ENCODE assay signal across 8 cellular contexts in genomic region chr12:121334513-121335343, GRCh38. TPM values are rescaled to one million over a fixed set of nuclear protein-coding genes. Genes with fewer than 3 reads are reported as not detected.
DNase-seq lines count a peak whose midpoint lies in the region; ATAC-seq and TF ChIP-seq lines count a peak whose summit lies in the region.

No MANE protein-coding gene starts in this region.

- H3K27me3 Mint-ChIP-seq in Calu3 (ENCODE audit: unreplicated experiment), result no peaks in the 10 kb centered on the region
- no peaks in the 10 kb centered on the region for H3K27me3 Mint-ChIP-seq in activated CD8-positive, alpha-beta T cell treated with anti-CD3 and anti-CD28 coated beads, Interleukin-2, amount 10 ng/mL, durations not matched to agents 7 days and 5 days (ENCODE audit: low read depth)

- peaks cover 59% of the 10 kb centered on the region for H3K36me3 Mint-ChIP-seq in Calu3 (ENCODE audit: insufficient read depth, unreplicated experiment)
- H3K36me3 Mint-ChIP-seq in activated CD8-positive, alpha-beta T cell treated with anti-CD3 and anti-CD28 coated beads, Interleukin-2, amount 10 ng/mL, durations not matched to agents 7 days and 5 days (ENCODE audit: low read depth), result peaks cover 69% of the 10 kb centered on the region

- H3K9me3 Mint-ChIP-seq in Calu3 (ENCODE audit: low read depth, unreplicated experiment), result no peaks in the 10 kb centered on the region
- no peaks in the 10 kb centered on the region for H3K9me3 Mint-ChIP-seq in activated CD8-positive, alpha-beta T cell treated with anti-CD3 and anti-CD28 coated beads, Interleukin-2, amount 10 ng/mL, durations not matched to agents 7 days and 5 days (ENCODE audit: insufficient read depth)

- H3K36me3 ChIP-seq in H7 (replicated peaks; ENCODE audit: control insufficient read depth, insufficient read depth, low read length), result peaks cover 23% of the 10 kb centered on the region

- H3K4me3 Mint-ChIP-seq in Calu3 (ENCODE audit: low read depth, unreplicated experiment), result no peak overlapping the region
- no peak overlapping the region for H3K4me3 Mint-ChIP-seq in activated CD8-positive, alpha-beta T cell treated with anti-CD3 and anti-CD28 coated beads, Interleukin-2, amount 10 ng/mL, durations not matched to agents 7 days and 5 days

- intact Hi-C loops in Calu3 (cut with micrococcal nuclease; ENCODE audit: unreplicated experiment) (loop anchor here (2.0 to 5.0 kb wide), 2 partner anchors 68 to 108 kb away; partner anchors contain the start of gene RNF34), left cardiac atrium (cut with DNase I) (loop anchor here (1.0 to 5.0 kb wide), 2 partner anchors 108 to 109 kb away; no protein-coding TSS in a partner anchor), posterior vena cava (cut with DNase I) (loop anchor here (5.0 to 10.0 kb wide), 2 partner anchors 110 to 113 kb away; no protein-coding TSS in a partner anchor)

- BruUV-seq in Calu3 (replicated peaks; lab: Mats Ljungman, UMichigan), result no TSS peak

- H3K4me3 ChIP-seq in H7 (ENCODE audit: insufficient read depth, low read depth, low read length), result no peak overlapping the region

- no peak overlapping the region for H3K27ac Mint-ChIP-seq in Calu3 (ENCODE audit: unreplicated experiment)
- H3K27ac Mint-ChIP-seq in activated CD8-positive, alpha-beta T cell treated with anti-CD3 and anti-CD28 coated beads, Interleukin-2, amount 10 ng/mL, durations not matched to agents 7 days and 5 days, result no peak overlapping the region

- CTCF ChIA-PET in Calu3 (lab: Charles Lee), result interaction anchor here (0.6 to 2.4 kb wide), 6 partner anchors 10 to 110 kb away, joined by 3 to 15 read pairs (median 4); no protein-coding TSS in a partner anchor
- CTCF ChIA-PET in activated CD8-positive, alpha-beta T cell treated with anti-CD3 and anti-CD28 coated beads, Interleukin-2, amount 10 ng/mL, durations not matched to agents 7 days and 5 days (lab: Charles Lee), result interaction anchor here (0.6 to 7.2 kb wide), 29 partner anchors 9 to 383 kb away, joined by 3 to 61 read pairs (median 4); partner anchors contain the start of genes ANAPC5 and RNF34

- peak; percentile 59 for TF ChIP-seq CTCF in Calu3 (IDR thresholded peaks at IDR 0.05; ENCODE audit: unreplicated experiment)

- no peaks in the 10 kb centered on the region for H3K27me3 ChIP-seq in H7 (ENCODE audit: control insufficient read depth, insufficient read depth, low read length)

- DNase-seq in Calu3 (peak; percentile 37), H7 (peak; percentile 67), NCI-H446 (lab: John Stamatoyannopoulos, UW) (peak; percentile 24 to 71), left cardiac atrium (no peak), retina (peak; percentile 45), posterior vena cava (ENCODE audit: low spot score) (no peak)
- peak; percentile 42 for DNase-seq in activated CD8-positive, alpha-beta T cell treated with anti-CD3 and anti-CD28 coated beads, Interleukin-2, amount 10 ng/mL, durations not matched to agents 7 days and 5 days

- POLR2A ChIA-PET in activated CD8-positive, alpha-beta T cell treated with anti-CD3 and anti-CD28 coated beads, Interleukin-2, amount 10 ng/mL, durations not matched to agents 7 days and 5 days (lab: Charles Lee), result interaction anchor here (1.2 to 2.0 kb wide), 2 partner anchors 18 to 66 kb away, joined by 4 to 10 read pairs; partner anchors contain the start of gene RNF34

- H3K4me1 Mint-ChIP-seq in Calu3 (ENCODE audit: low read depth, unreplicated experiment), result peaks cover 21% of the 10 kb centered on the region
- peaks cover 5% of the 10 kb centered on the region for H3K4me1 Mint-ChIP-seq in activated CD8-positive, alpha-beta T cell treated with anti-CD3 and anti-CD28 coated beads, Interleukin-2, amount 10 ng/mL, durations not matched to agents 7 days and 5 days (ENCODE audit: low read depth)

- ATAC-seq in activated CD8-positive, alpha-beta T cell treated with anti-CD3 and anti-CD28 coated beads, Interleukin-2, amount 10 ng/mL, durations not matched to agents 7 days and 5 days, result peak; percentile 76
- ATAC-seq in left cardiac atrium (peak; percentile 77 to 91), GM18870 (IDR thresholded peaks at IDR 0.05; ENCODE audit: unreplicated experiment) (no peak)

RNA-seq across cellular contexts. Expression of gene ANAPC5, which starts 17.5 kb away (rescaled TPM):
- 150 and 153 TPM in 2 replicates for total RNA-seq in Calu3 (2022)
- 161 and 167 TPM in 2 replicates for total RNA-seq in H7 (2014; rRNA removed; shearing (Covaris generic))
- total RNA-seq in activated CD8-positive, alpha-beta T cell treated with anti-CD3 and anti-CD28 coated beads, Interleukin-2, amount 10 ng/mL, durations not matched to agents 7 days and 5 days, result 100 to 1,000 TPM; 135 to 147 TPM
- 10 to 100 TPM; 51.9 to 65.0 TPM for total RNA-seq in left cardiac atrium
- total RNA-seq in posterior vena cava, result 10 to 100 TPM; 80.6 to 83.9 TPM

RNA-seq across cellular contexts. Expression of gene CAMKK2, which starts 38.2 kb away (rescaled TPM):
- 34.0 and 35.7 TPM in 2 replicates for total RNA-seq in Calu3 (2022)
- total RNA-seq in H7 (2014; rRNA removed; shearing (Covaris generic)), result 11.0 and 11.6 TPM in 2 replicates
- total RNA-seq in activated CD8-positive, alpha-beta T cell treated with anti-CD3 and anti-CD28 coated beads, Interleukin-2, amount 10 ng/mL, durations not matched to agents 7 days and 5 days, result 10 to 100 TPM; 32.2 to 32.7 TPM
- total RNA-seq in left cardiac atrium, result 10 to 100 TPM; 22.0 to 23.1 TPM
- 10 to 100 TPM; 39.2 to 39.7 TPM for total RNA-seq in posterior vena cava

Comparison
In these comparisons a context has a peak if more than half of its experiments do, and no peak if none do; other contexts are left out.
1. DNase-seq: peak in Calu3 (single experiment), H7 (single experiment), NCI-H446 (2 of 2), activated CD8-positive, alpha-beta T cell treated with anti-CD3 and anti-CD28 coated beads, Interleukin-2, amount 10 ng/mL, durations not matched to agents 7 days and 5 days (single experiment) and retina (single experiment); none in left cardiac atrium (single experiment) and posterior vena cava (single experiment).